Comparison of ENCODE assay signal across 29 cellular contexts in the genomic region with DNA sequence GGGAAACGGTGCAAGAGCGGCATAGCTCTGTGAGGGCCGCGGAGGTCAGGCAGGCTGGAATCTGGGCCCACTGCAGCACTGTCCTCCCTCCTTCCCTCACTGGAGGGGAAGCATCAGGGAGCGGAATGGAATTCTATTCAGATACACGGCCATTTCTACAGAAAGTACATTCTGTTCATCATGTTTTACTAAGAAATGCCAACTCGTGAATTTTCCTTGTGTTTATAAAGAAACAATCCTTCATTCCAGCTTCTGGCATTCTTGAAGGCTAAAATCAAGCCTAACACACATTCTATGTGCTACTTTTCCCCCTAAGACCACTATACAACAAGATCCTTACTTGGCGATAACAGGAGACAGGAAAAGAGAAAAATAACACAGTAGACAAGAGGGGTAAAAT.
"Had no signal": no experiment of that assay in that cellular context is flagged by ENCODE, and none has a peak within 500 bp of the region (broad histone marks: within the 10 kb centered on the region; RNA-seq: fewer than 3 reads in every experiment).

No MANE protein-coding gene starts in this region.

- H3K4me1 Mint-ChIP-seq: activated naive CD4-positive, alpha-beta T cell treated with anti-CD3 and anti-CD28 coated beads, Interleukin-2, amount 10 ng/mL, durations not matched to agents 7 days and 5 days had no signal

- H3K36me3 ChIP-seq: brain microvascular endothelial cell, WERI-Rb-1 had no signal

- DNase-seq: activated CD4-positive, alpha-beta memory T cell treated with anti-CD3 and anti-CD28 coated beads, Interleukin-2, amount 10 ng/mL, durations not matched to agents 7 days and 5 days; activated CD4-positive, alpha-beta T cell treated with anti-CD3 and anti-CD28 coated beads for 1 hour; activated CD4-positive, alpha-beta T cell treated with anti-CD3 and anti-CD28 coated beads for 48 hours; activated CD4-positive, CD25-positive, alpha-beta regulatory T cell; activated CD8-positive, alpha-beta memory T cell treated with anti-CD3 and anti-CD28 coated beads for 24 hours; activated CD8-positive, alpha-beta memory T cell treated with anti-CD3 and anti-CD28 coated beads, Interleukin-2, amount 10 ng/mL, durations not matched to agents 7 days and 5 days; activated CD8-positive, alpha-beta memory T cell treated with anti-CD3 and anti-CD28 coated beads, Interleukin-2, amount 50 U/mL, for 48 hours; activated effector memory CD4-positive, alpha-beta T cell treated with Interleukin-2 at 50 U/mL for 16 hours; activated naive CD4-positive, alpha-beta T cell treated with anti-CD3 and anti-CD28 coated beads, Interleukin-2, amount 10 ng/mL, durations not matched to agents 7 days and 5 days; activated naive CD8-positive, alpha-beta T cell treated with anti-CD3 and anti-CD28 coated beads, Interleukin-2, amount 50 U/mL, for 24 hours; activated T-cell treated with anti-CD3 and anti-CD28 coated beads, Interleukin-2, amount 50 U/mL, for 48 hours; anterior cingulate cortex; brain microvascular endothelial cell; central memory CD4-positive, alpha-beta T cell; NCI-H1105 treated with DMSO at 0.1 percent for 48 hours; NCI-H1436; NCI-H1694; NCI-H2081 treated with DMSO at 0.1 percent for 48 hours; NCI-H345; NCI-H524 treated with DMSO at 0.1 percent for 48 hours; NK-92 treated with Interleukin-12 subunit alpha and Interleukin-12 subunit beta, amount 100 ng/mL, for 24 hours; OCI-M1; Right ventricle myocardium superior; SW 1271; T-helper 1 cell; T1000; WERI-Rb-1 had no signal

- H3K4me3 ChIP-seq: K562 had no signal

- H3K4me3 Mint-ChIP-seq: activated CD4-positive, alpha-beta memory T cell treated with anti-CD3 and anti-CD28 coated beads, Interleukin-2, amount 10 ng/mL, durations not matched to agents 7 days and 5 days; activated CD8-positive, alpha-beta memory T cell treated with anti-CD3 and anti-CD28 coated beads, Interleukin-2, amount 10 ng/mL, durations not matched to agents 7 days and 5 days; activated naive CD4-positive, alpha-beta T cell treated with anti-CD3 and anti-CD28 coated beads, Interleukin-2, amount 10 ng/mL, durations not matched to agents 7 days and 5 days; activated naive CD8-positive, alpha-beta T cell; activated naive CD8-positive, alpha-beta T cell treated with anti-CD3 and anti-CD28 coated beads, Interleukin-2, amount 50 U/mL, for 24 hours had no signal

- H3K27ac Mint-ChIP-seq: activated CD4-positive, alpha-beta memory T cell treated with anti-CD3 and anti-CD28 coated beads, Interleukin-2, amount 10 ng/mL, durations not matched to agents 7 days and 5 days; activated CD8-positive, alpha-beta memory T cell treated with anti-CD3 and anti-CD28 coated beads, Interleukin-2, amount 10 ng/mL, durations not matched to agents 7 days and 5 days; activated naive CD4-positive, alpha-beta T cell treated with anti-CD3 and anti-CD28 coated beads, Interleukin-2, amount 10 ng/mL, durations not matched to agents 7 days and 5 days; activated naive CD8-positive, alpha-beta T cell; activated naive CD8-positive, alpha-beta T cell treated with anti-CD3 and anti-CD28 coated beads, Interleukin-2, amount 50 U/mL, for 24 hours had no signal

- ATAC-seq: activated CD8-positive, alpha-beta memory T cell treated with anti-CD3 and anti-CD28 coated beads, Interleukin-2, amount 10 ng/mL, durations not matched to agents 7 days and 5 days; activated naive CD8-positive, alpha-beta T cell treated with anti-CD3 and anti-CD28 coated beads, Interleukin-2, amount 50 U/mL, for 24 hours; K562 had no signal

- H3K27me3 Mint-ChIP-seq: activated CD4-positive, alpha-beta memory T cell treated with anti-CD3 and anti-CD28 coated beads, Interleukin-2, amount 10 ng/mL, durations not matched to agents 7 days and 5 days; activated CD8-positive, alpha-beta memory T cell treated with anti-CD3 and anti-CD28 coated beads, Interleukin-2, amount 10 ng/mL, durations not matched to agents 7 days and 5 days; activated naive CD4-positive, alpha-beta T cell treated with anti-CD3 and anti-CD28 coated beads, Interleukin-2, amount 10 ng/mL, durations not matched to agents 7 days and 5 days; activated naive CD8-positive, alpha-beta T cell treated with anti-CD3 and anti-CD28 coated beads, Interleukin-2, amount 50 U/mL, for 24 hours had no signal

- H3K36me3 Mint-ChIP-seq: activated CD8-positive, alpha-beta memory T cell treated with anti-CD3 and anti-CD28 coated beads, Interleukin-2, amount 10 ng/mL, durations not matched to agents 7 days and 5 days; activated naive CD4-positive, alpha-beta T cell treated with anti-CD3 and anti-CD28 coated beads, Interleukin-2, amount 10 ng/mL, durations not matched to agents 7 days and 5 days; activated naive CD8-positive, alpha-beta T cell had no signal

- H3K27me3 ChIP-seq: brain microvascular endothelial cell had no signal

- H3K27ac ChIP-seq: brain microvascular endothelial cell, WERI-Rb-1 had no signal

- H3K9me3 Mint-ChIP-seq: activated CD4-positive, alpha-beta memory T cell treated with anti-CD3 and anti-CD28 coated beads, Interleukin-2, amount 10 ng/mL, durations not matched to agents 7 days and 5 days; activated naive CD4-positive, alpha-beta T cell treated with anti-CD3 and anti-CD28 coated beads, Interleukin-2, amount 10 ng/mL, durations not matched to agents 7 days and 5 days; activated naive CD8-positive, alpha-beta T cell treated with anti-CD3 and anti-CD28 coated beads, Interleukin-2, amount 50 U/mL, for 24 hours had no signal

- FAIRE-seq: K562 had no signal
